31 cellular contexts compared by ENCODE assay signal in genomic region chr1:160865316-160865715, GRCh38. TPM values are rescaled to one million over a fixed set of nuclear protein-coding genes. Genes with fewer than 3 reads are reported as not detected.
"Had no signal": no experiment of that assay in that cellular context is flagged by ENCODE, and none has a peak within 500 bp of the region (broad histone marks: within the 10 kb centered on the region; RNA-seq: fewer than 3 reads in every experiment).

No MANE protein-coding gene starts in this region.

- H3K9me3 Mint-ChIP-seq: activated CD4-positive, alpha-beta memory T cell treated with anti-CD3 and anti-CD28 coated beads, Interleukin-2, amount 10 ng/mL, durations not matched to agents 7 days and 5 days; activated T-helper 17 cell treated with anti-CD3 and anti-CD28 coated beads, Interleukin-2, amount 50 U/mL, for 72 hours had no signal

- H3K4me1 ChIP-seq: adrenal gland had no signal

- H3K27me3 Mint-ChIP-seq: activated CD4-positive, alpha-beta T cell treated with anti-CD3 and anti-CD28 coated beads for 36 hours; activated naive CD8-positive, alpha-beta T cell treated with anti-CD3 and anti-CD28 coated beads, Interleukin-2, amount 10 ng/mL, durations not matched to agents 7 days and 5 days; activated T-helper 17 cell treated with anti-CD3 and anti-CD28 coated beads, Interleukin-2, amount 50 U/mL, for 72 hours; T-helper 17 cell had no signal

- FAIRE-seq: TTC549 had no signal

- DNase-seq: activated CD4-positive, alpha-beta memory T cell treated with anti-CD3 and anti-CD28 coated beads, Interleukin-2, amount 10 ng/mL, durations not matched to agents 7 days and 5 days; activated CD4-positive, alpha-beta T cell treated with anti-CD3 and anti-CD28 coated beads for 36 hours; activated CD4-positive, alpha-beta T cell treated with anti-CD3 and anti-CD28 coated beads, Interleukin-2, amount 50 U/mL, for 1 hour; activated gamma-delta T cell; activated naive CD4-positive, alpha-beta T cell treated with anti-CD3 and anti-CD28 coated beads, Interleukin-2, amount 50 U/mL, for 16 hours; activated naive CD8-positive, alpha-beta T cell treated with anti-CD3 and anti-CD28 coated beads, Interleukin-2, amount 10 ng/mL, durations not matched to agents 7 days and 5 days; activated T-cell treated with anti-CD3 and anti-CD28 coated beads for 4 hours; activated T-cell treated with anti-CD3 and anti-CD28 coated beads, Interleukin-2, amount 50 U/mL, for 48 hours; adrenal gland; anterior cingulate cortex; caudate nucleus; MM.1S; NCI-H1092; NCI-H1417; NCI-H1694; NCI-H2029 treated with DMSO at 0.1 percent for 48 hours; NCI-H345; NCI-H510A; NCI-H526 treated with DMSO at 0.1 percent for 48 hours; NK-92 treated with Interleukin-12 subunit alpha and Interleukin-12 subunit beta, amount 100 ng/mL, for 24 hours; Peyer's patch; Right ventricle myocardium superior; T-helper 17 cell; T-helper 9 cell; WERI-Rb-1 had no signal

- H3K27ac Mint-ChIP-seq: activated CD4-positive, alpha-beta memory T cell treated with anti-CD3 and anti-CD28 coated beads, Interleukin-2, amount 10 ng/mL, durations not matched to agents 7 days and 5 days; activated CD4-positive, alpha-beta T cell treated with anti-CD3 and anti-CD28 coated beads for 36 hours; activated naive CD8-positive, alpha-beta T cell treated with anti-CD3 and anti-CD28 coated beads, Interleukin-2, amount 10 ng/mL, durations not matched to agents 7 days and 5 days; activated T-helper 17 cell treated with anti-CD3 and anti-CD28 coated beads, Interleukin-2, amount 50 U/mL, for 72 hours; T-helper 17 cell had no signal

- H3K27ac ChIP-seq: adrenal gland, RWPE1, WERI-Rb-1 had no signal

- H3K27me3 ChIP-seq: Peyer's patch had no signal

- H3K36me3 Mint-ChIP-seq: activated naive CD8-positive, alpha-beta T cell treated with anti-CD3 and anti-CD28 coated beads, Interleukin-2, amount 10 ng/mL, durations not matched to agents 7 days and 5 days had no signal

- H3K4me3 ChIP-seq: adrenal gland, Peyer's patch had no signal

- H3K4me3 Mint-ChIP-seq: activated CD4-positive, alpha-beta memory T cell treated with anti-CD3 and anti-CD28 coated beads, Interleukin-2, amount 10 ng/mL, durations not matched to agents 7 days and 5 days; activated CD4-positive, alpha-beta T cell treated with anti-CD3 and anti-CD28 coated beads for 36 hours; activated naive CD8-positive, alpha-beta T cell treated with anti-CD3 and anti-CD28 coated beads, Interleukin-2, amount 10 ng/mL, durations not matched to agents 7 days and 5 days; activated T-helper 17 cell treated with anti-CD3 and anti-CD28 coated beads, Interleukin-2, amount 50 U/mL, for 72 hours; T-helper 17 cell had no signal

- H3K36me3 ChIP-seq: adrenal gland, Peyer's patch, WERI-Rb-1 had no signal

- H3K9me3 ChIP-seq: adrenal gland, Peyer's patch had no signal

- ATAC-seq: activated CD4-positive, alpha-beta T cell treated with anti-CD3 and anti-CD28 coated beads for 36 hours; activated T-helper 17 cell treated with anti-CD3 and anti-CD28 coated beads, Interleukin-2, amount 50 U/mL, for 72 hours; T-helper 17 cell had no signal

RNA-seq across cellular contexts. Expression of gene CD244, which starts 2.6 kb away (rescaled TPM):
- total RNA-seq: cerebellum had no signal

RNA-seq across cellular contexts. Expression of gene ITLN1, which starts 19.7 kb away (rescaled TPM):
- total RNA-seq: activated CD4-positive, alpha-beta memory T cell treated with anti-CD3 and anti-CD28 coated beads, Interleukin-2, amount 10 ng/mL, durations not matched to agents 7 days and 5 days; activated CD4-positive, alpha-beta T cell treated with anti-CD3 and anti-CD28 coated beads for 36 hours; activated CD8-positive, alpha-beta memory T cell treated with anti-CD3 and anti-CD28 coated beads for 36 hours; activated naive CD8-positive, alpha-beta T cell treated with anti-CD3 and anti-CD28 coated beads, Interleukin-2, amount 10 ng/mL, durations not matched to agents 7 days and 5 days; activated T-helper 17 cell treated with anti-CD3 and anti-CD28 coated beads, Interleukin-2, amount 50 U/mL, for 72 hours; SK-MEL-5; T-helper 17 cell had no signal
